1 cellular context compared by ENCODE assay signal in genomic region chr1:156813750-156814570, GRCh38.
A peak's percentile ranks its signal among the peaks of the same experiment; 100 is the strongest.
TF ChIP-seq lines count a peak whose summit lies in the region.

No MANE protein-coding gene starts in this region.

TF ChIP-seq in HepG2, 621 proteins besides CTCF, POLR2A, EP300 and RAD21 (continued from another document and continues in another):
- 0 out of 2 replicates have a peak, but pooled peaks have one; percentile 47 for TF ChIP-seq AKNA (CRISPR knock-in tag; IDR thresholded peaks at IDR 0.05; ENCODE audit: borderline replicate concordance)
- no peak for TF ChIP-seq SNRNP70 (IDR thresholded peaks at IDR 0.05; ENCODE audit: low read depth, low read length)
- peak; percentile 27; the same call in 1 of the 2 replicates for TF ChIP-seq NFYB (CRISPR knock-in tag; IDR thresholded peaks at IDR 0.05)
- TF ChIP-seq TRIM24 (CRISPR knock-in tag; IDR thresholded peaks at IDR 0.05): no peak
- TF ChIP-seq SMAD9 (CRISPR knock-in tag; IDR thresholded peaks at IDR 0.05): no peak
- TF ChIP-seq DNMT1 (CRISPR knock-in tag; IDR thresholded peaks at IDR 0.05): peak; percentile 85; the same call in 1 of the 2 replicates
- TF ChIP-seq ZNF326 (CRISPR knock-in tag; IDR thresholded peaks at IDR 0.05; ENCODE audit: borderline replicate concordance): no peak
- TF ChIP-seq NCOA2 (CRISPR knock-in tag; IDR thresholded peaks at IDR 0.05): no peak
- peak; percentile 72; the same call in 1 of the 2 replicates for TF ChIP-seq ZNF703 (CRISPR knock-in tag; IDR thresholded peaks at IDR 0.05; ENCODE audit: borderline replicate concordance)
- TF ChIP-seq ZBTB26 (CRISPR knock-in tag; IDR thresholded peaks at IDR 0.05; ENCODE audit: borderline replicate concordance): peak; percentile 66; the same call in 1 of the 2 replicates
- no peak for TF ChIP-seq ZNF484 (CRISPR knock-in tag; IDR thresholded peaks at IDR 0.05; ENCODE audit: borderline replicate concordance, low read depth)
- TF ChIP-seq ZNF317 (CRISPR knock-in tag; IDR thresholded peaks at IDR 0.05): no peak; the same call in 1 of the 2 replicates
- TF ChIP-seq CHCHD3 (CRISPR knock-in tag; IDR thresholded peaks at IDR 0.05): peak; percentile 97
- no peak for TF ChIP-seq ISX (CRISPR knock-in tag; conservative IDR thresholded peaks at IDR 0.05)
- peak; percentile 70; the same call in 1 of the 2 replicates for TF ChIP-seq ZSCAN22 (CRISPR knock-in tag; IDR thresholded peaks at IDR 0.05)
- peak; percentile 74; the same call in 1 of the 2 replicates for TF ChIP-seq PREB (CRISPR knock-in tag; IDR thresholded peaks at IDR 0.05)
- TF ChIP-seq ZNF33B (CRISPR knock-in tag; IDR thresholded peaks at IDR 0.05): peak; percentile 54; the same call in 1 of the 2 replicates
- TF ChIP-seq ZNF563 (CRISPR knock-in tag; IDR thresholded peaks at IDR 0.05): peak; percentile 73; the same call in 1 of the 2 replicates
- peak; percentile 87 for TF ChIP-seq ARID4A (CRISPR knock-in tag; IDR thresholded peaks at IDR 0.05; ENCODE audit: borderline replicate concordance)
- no peak for TF ChIP-seq JUNB (CRISPR knock-in tag; IDR thresholded peaks at IDR 0.05; ENCODE audit: borderline replicate concordance)
- TF ChIP-seq RARA (CRISPR knock-in tag; IDR thresholded peaks at IDR 0.05): 0 out of 2 replicates have a peak, but pooled peaks have one; percentile 29
- TF ChIP-seq NFKB2 (CRISPR knock-in tag; IDR thresholded peaks at IDR 0.05; ENCODE audit: borderline replicate concordance): peak; percentile 93; the same call in 1 of the 2 replicates
- TF ChIP-seq U2AF2 (IDR thresholded peaks at IDR 0.05; ENCODE audit: low read depth, low read length): no peak
- TF ChIP-seq ATF6 (CRISPR knock-in tag; conservative IDR thresholded peaks at IDR 0.05): no peak
- peak; percentile 89; the same call in 1 of the 2 replicates for TF ChIP-seq ZNF343 (CRISPR knock-in tag; IDR thresholded peaks at IDR 0.05)
- peak; percentile 85 for TF ChIP-seq UBTF (CRISPR knock-in tag; IDR thresholded peaks at IDR 0.05)
- peak; percentile 13 for TF ChIP-seq YY1 (IDR thresholded peaks at IDR 0.05; ENCODE audit: insufficient read depth, insufficient replicate concordance, low read depth, low read length)
- peak; percentile 87 for TF ChIP-seq ZNF280B (CRISPR knock-in tag; IDR thresholded peaks at IDR 0.05; ENCODE audit: borderline replicate concordance)
- no peak for TF ChIP-seq ZBTB39 (CRISPR knock-in tag; IDR thresholded peaks at IDR 0.05)
- TF ChIP-seq PAXIP1 (CRISPR knock-in tag; conservative IDR thresholded peaks at IDR 0.05): peak; percentile 52; the same call in 1 of the 2 replicates
- peak; percentile 67; the same call in 1 of the 2 replicates for TF ChIP-seq ZNF556 (CRISPR knock-in tag; IDR thresholded peaks at IDR 0.05; ENCODE audit: borderline replicate concordance)
